8 cellular contexts compared by ENCODE assay signal in the genomic region with DNA sequence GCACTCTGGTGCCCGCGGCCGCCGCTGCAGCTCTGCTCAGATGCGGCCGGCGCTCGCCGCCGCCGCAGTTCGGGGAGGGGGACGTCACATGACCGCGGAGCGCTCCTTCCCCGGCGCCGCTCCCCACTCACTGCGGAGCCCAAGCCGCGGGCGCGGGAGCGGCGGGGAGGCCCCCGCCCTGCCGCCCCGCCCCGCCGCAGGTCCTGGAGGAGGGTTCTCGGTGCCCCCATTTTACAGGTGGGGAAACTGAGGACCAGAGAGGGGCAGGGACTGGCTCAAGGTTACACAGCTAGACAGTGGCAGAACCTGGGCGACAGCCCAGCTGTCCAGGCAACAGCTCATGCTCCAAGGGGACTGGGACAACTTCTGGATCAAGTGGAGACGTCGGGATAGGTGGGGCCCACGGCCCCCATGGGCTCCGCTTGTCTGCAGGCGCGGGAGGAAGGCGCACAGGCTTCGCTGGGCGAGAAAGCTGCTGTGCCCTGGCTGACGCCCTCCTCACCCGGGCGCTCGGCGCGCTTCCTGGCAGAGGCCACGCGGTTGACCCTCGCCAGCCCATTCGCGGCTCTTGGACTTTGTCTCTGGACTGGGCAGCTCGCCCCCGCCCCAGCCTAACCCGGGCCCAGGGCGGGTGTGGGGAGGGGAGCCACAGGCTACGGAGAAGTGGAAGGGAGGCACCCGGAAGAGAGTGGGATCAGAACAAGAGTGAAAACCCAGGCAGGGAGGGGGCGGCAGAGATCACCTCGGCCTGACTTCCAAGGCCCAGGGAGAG. TPM values are rescaled to one million over a fixed set of nuclear protein-coding genes. Genes with fewer than 3 reads are reported as not detected.
DNase-seq lines count a peak whose midpoint lies in the region; ATAC-seq, FAIRE-seq and TF ChIP-seq lines count a peak whose summit lies in the region.

Gene RAP1GAP, minus strand, starts transcription at position 71 of the 772 bp plus-strand sequence. CDS start 49,325 bp downstream, outside the sequence.

- peaks cover 24% of the 10 kb centered on the region for H3K36me3 Mint-ChIP-seq in MCF 10A (ENCODE audit: insufficient read depth, unreplicated experiment)

- DNase-seq in breast epithelium (ENCODE audit: low spot score in 2 of 2) (no peak), MCF 10A (ENCODE audit: unreplicated experiment) (no peak), RPMI8226 (peak; percentile 41), HepG2 (ENCODE audit: low spot score) (peak; percentile 90), stomach (peak; percentile 58), SHP77 treated with DMSO at 0.1 percent for 48 hours (lab: John Stamatoyannopoulos, UW) (no peak)
- DNase-seq in central memory CD4-positive, alpha-beta T cell: peak; percentile 34

- H3K27ac ChIP-seq in breast epithelium (no peak within 1 kb of the TSS), HepG2 (ENCODE audit: extremely low read length, insufficient read depth, low read length) (peak within 1 kb of the TSS; percentile 87), stomach (peak within 1 kb of the TSS in 2 of 5 donors; percentile 21 to 29)

- peaks cover 5% of the 10 kb centered on the region for H4K20me1 ChIP-seq in HepG2 (ENCODE audit: insufficient read depth, low read length)

- no peaks in the 10 kb centered on the region for H3K9me3 Mint-ChIP-seq in MCF 10A (ENCODE audit: unreplicated experiment)

- H3K27me3 Mint-ChIP-seq in MCF 10A (ENCODE audit: insufficient read depth, unreplicated experiment): no peaks in the 10 kb centered on the region

- ATAC-seq in HepG2: peak; percentile 84
- ATAC-seq in HG02973 (IDR thresholded peaks at IDR 0.05; ENCODE audit: unreplicated experiment): no peak

- TF ChIP-seq CTCF in breast epithelium (IDR thresholded peaks at IDR 0.05) (no peak), MCF 10A (IDR thresholded peaks at IDR 0.05; ENCODE audit: unreplicated experiment) (no peak), HepG2 (CRISPR knock-in tag; IDR thresholded peaks at IDR 0.05) (peak; percentile 79), stomach (IDR thresholded peaks at IDR 0.05) (no peak)

- H3K9me3 ChIP-seq in breast epithelium (no peaks in the 10 kb centered on the region), HepG2 (ENCODE audit: low read length) (no peaks in the 10 kb centered on the region), stomach (no peaks in the 10 kb centered on the region)

- H3K4me3 Mint-ChIP-seq in MCF 10A (ENCODE audit: unreplicated experiment): no peak within 1 kb of the TSS

- peaks cover 5 to 17% of the 10 kb centered on the region in 2 donors for H3K27me3 ChIP-seq in breast epithelium
- H3K27me3 ChIP-seq in HepG2 (ENCODE audit: control insufficient read depth in 1 of 2, insufficient read depth in 2 of 2, low read length in 2 of 2): no peaks in the 10 kb centered on the region
- H3K27me3 ChIP-seq in stomach: peaks cover 0 to 62% (median 40%) of the 10 kb centered on the region in 3 donors

- FAIRE-seq in HepG2 (lab: Jason Lieb, UNC): peak; percentile 85

- in situ Hi-C loops in HepG2 (cut with HindIII; ENCODE audit: extremely low pct_ligation_motif_present, low pct_unique_long_range_greater_than_20kb): no loop called here

- under 1% methylated on average over 27 of the region's 61 CpGs for whole genome bisulfite sequencing in HepG2 (ENCODE audit: low lambda C conversion rate)
- WGBS in stomach, 5 donors: 0 to 1% (median 1%) methylated on average over 18 to 61 of the region's 61 CpGs

- H3K4me2 ChIP-seq in HepG2 (ENCODE audit: low read depth, low read length): peak within 1 kb of the TSS; percentile 89

- H3K4me1 ChIP-seq in breast epithelium: peaks cover 4 to 29% of the 10 kb centered on the region in 2 donors
- peaks cover 75% of the 10 kb centered on the region for H3K4me1 ChIP-seq in HepG2 (ENCODE audit: insufficient read depth, low read length)
- peaks cover 33 to 67% (median 57%) of the 10 kb centered on the region in 4 donors for H3K4me1 ChIP-seq in stomach

- no TSS peak for BruUV-seq in MCF 10A (replicated peaks; lab: Mats Ljungman, UMichigan)
- no TSS peak for BruUV-seq in HepG2 (replicated peaks; lab: Mats Ljungman, UMichigan)

- CTCF ChIA-PET in MCF 10A (lab: Yijun Ruan, JAX) (interaction anchor here (0.5 kb wide), 1 partner anchor 425 kb away, joined by 3 read pairs; no protein-coding TSS in a partner anchor), HepG2 (lab: Yijun Ruan, JAX; ENCODE audit: low intra/inter-chr PET ratio, low total read pairs) (no interaction called here)

- POLR2A ChIA-PET in MCF 10A (lab: Yijun Ruan, JAX) (no interaction called here), HepG2 (lab: Yijun Ruan, JAX) (interaction anchor here (0.7 to 1.6 kb wide), 10 partner anchors 8 to 383 kb away, joined by 3 to 8 read pairs (median 4); partner anchors contain the start of gene CDC42)

- H3K36me3 ChIP-seq in breast epithelium (no peaks in the 10 kb centered on the region), HepG2 (replicated peaks in 1 of 2; ENCODE audit: control insufficient read depth in 1 of 2, insufficient read depth in 2 of 2, low read length in 2 of 2) (peaks cover 2 to 13% of the 10 kb centered on the region in 2 experiments; a peak in 3 of 5 replicates), stomach (no peaks in the 10 kb centered on the region)

- intact Hi-C loops in breast epithelium (cut with DNase I; ENCODE audit: low total_unique reads) (loop anchor here (2.0 kb wide), 1 partner anchor 301 kb away; no protein-coding TSS in a partner anchor), MCF 10A (cut with micrococcal nuclease) (no loop called here), HepG2 (cut with micrococcal nuclease; ENCODE audit: unreplicated experiment) (no loop called here), stomach (cut with DNase I; ENCODE audit: low total_unique reads) (no loop called here)

- TF ChIP-seq POLR2A in breast epithelium (IDR thresholded peaks at IDR 0.05) (no peak), HepG2 (IDR thresholded peaks at IDR 0.05; ENCODE audit: insufficient read depth in 1 of 2, low read depth in 2 of 2, low read length in 2 of 2) (peak in 1 of 2 experiments; percentile 89; a peak in 2 of 4 replicates), stomach (IDR thresholded peaks at IDR 0.05) (no peak)

- peak within 1 kb of the TSS; percentile 83 for H3K9ac ChIP-seq in HepG2 (ENCODE audit: insufficient read depth, low read depth, low read length)

- peak; percentile 50 to 53; a peak in 1 of 4 replicates for TF ChIP-seq EP300 in HepG2 (IDR thresholded peaks at IDR 0.05; ENCODE audit: low read depth in 2 of 2, low read length in 2 of 2)
- peak; percentile 32; the same call in 1 of the 2 replicates for TF ChIP-seq EP300 in HepG2 (CRISPR knock-in tag; IDR thresholded peaks at IDR 0.05; ENCODE audit: borderline replicate concordance)
- no peak for TF ChIP-seq EP300 in stomach (IDR thresholded peaks at IDR 0.05)

- H3K4me1 Mint-ChIP-seq in MCF 10A (ENCODE audit: insufficient read depth, unreplicated experiment): no peaks in the 10 kb centered on the region

- H3K27ac Mint-ChIP-seq in MCF 10A (ENCODE audit: low read depth, unreplicated experiment): no peak within 1 kb of the TSS

- no peak within 1 kb of the TSS for H2AFZ ChIP-seq in HepG2 (ENCODE audit: low read length)

- H3K4me3 ChIP-seq in breast epithelium (peak within 1 kb of the TSS in 2 of 3 donors; percentile 51 to 65), HepG2 (replicated peaks in 1 of 3; ENCODE audit: insufficient read depth in 1 of 3, low read depth in 2 of 3, low read length in 3 of 3) (peak within 1 kb of the TSS; percentile 81 to 87 (median 83)), stomach (peak within 1 kb of the TSS; percentile 33 to 56 (median 40))

- no peak for TF ChIP-seq RAD21 in HepG2 (CRISPR knock-in tag; IDR thresholded peaks at IDR 0.05)

- H3K79me2 ChIP-seq in HepG2 (ENCODE audit: insufficient read depth, low read length): peaks cover 10% of the 10 kb centered on the region

TF ChIP-seq in HepG2, 621 proteins besides CTCF, POLR2A, EP300 and RAD21 (continues in another document):
- peak; percentile 98 for TF ChIP-seq MYC (CRISPR knock-in tag; IDR thresholded peaks at IDR 0.05; ENCODE audit: borderline replicate concordance)
- peak; percentile 79; the same call in 1 of the 2 replicates for TF ChIP-seq ZMAT3 (CRISPR knock-in tag; conservative IDR thresholded peaks at IDR 0.05)
- no peak for TF ChIP-seq SMC3 (IDR thresholded peaks at IDR 0.05; ENCODE audit: low read length)
- peak; percentile 81 for TF ChIP-seq KLF6 (CRISPR knock-in tag; IDR thresholded peaks at IDR 0.05)

RNA-seq across cellular contexts. Expression of gene RAP1GAP, which starts in this region (rescaled TPM):
- total RNA-seq in breast epithelium (1 to 10 TPM in 2 of 3 donors, under 1 TPM in 1; 0.32 to 7.2 (median 6.0) TPM), MCF 10A (2022) (0.22 TPM in 1 of 2 replicates, not detected in the other), HepG2 (2016; rRNA removed; fragmentation: Illumina TruSeq; extraction: Trizol) (9.7 and 11.9 TPM in 2 replicates), stomach (100 to 1,000 TPM in 1 of 5 donors, 10 to 100 TPM in 4; 21.1 to 117 (median 60.6) TPM)
- 3.8 and 5.0 TPM in 2 replicates for total RNA-seq in HepG2 (2016; cell fraction: cytosol; rRNA removed; fragmentation: Illumina TruSeq; extraction: Trizol; ENCODE audit: low read depth)
- 7.8 and 12.1 TPM in 2 replicates for total RNA-seq in HepG2 (2016; cell fraction: insoluble cytoplasmic fraction; rRNA removed; fragmentation: Illumina TruSeq; extraction: Trizol)
- 9.5 and 11.5 TPM in 2 replicates for total RNA-seq in HepG2 (2016; cell fraction: membrane; rRNA removed; fragmentation: Illumina TruSeq; extraction: Trizol)
- 13.6 and 14.7 TPM in 2 replicates for total RNA-seq in HepG2 (2016; cell fraction: nucleus; rRNA removed; fragmentation: Illumina TruSeq; extraction: Trizol)
- polyA plus RNA-seq in HepG2 (2011; rRNA removed) (37.5 and 46.1 TPM in 2 replicates), stomach (10 to 100 TPM; 48.6 to 98.3 (median 57.9) TPM)
- polyA plus RNA-seq in HepG2 (2011; cell fraction: cytosol; rRNA removed): 21.6 and 24.9 TPM in 2 replicates
- polyA plus RNA-seq in HepG2 (2011; cell fraction: nucleus; rRNA removed): 114 and 133 TPM in 2 replicates
- 22.0 and 27.8 TPM in 2 replicates for polyA plus RNA-seq in HepG2 (2012)
- 5.3 and 7.0 TPM in 2 replicates for polyA plus RNA-seq in HepG2 (2016; cell fraction: cytosol; fragmentation: Illumina TruSeq; extraction: Trizol; ENCODE audit: low read depth)
- 17.1 and 23.0 TPM in 2 replicates for polyA plus RNA-seq in HepG2 (2016; cell fraction: insoluble cytoplasmic fraction; fragmentation: Illumina TruSeq; extraction: Trizol; ENCODE audit: low read depth)
- polyA plus RNA-seq in HepG2 (2016; cell fraction: membrane; fragmentation: Illumina TruSeq; extraction: Trizol; ENCODE audit: low read depth): 14.4 and 18.4 TPM in 2 replicates
- 58.0 and 62.8 TPM in 2 replicates for polyA plus RNA-seq in HepG2 (2016; cell fraction: nucleus; fragmentation: Illumina TruSeq; extraction: Trizol; ENCODE audit: insufficient read depth, low read depth)
- polyA minus RNA-seq in HepG2 (2011; rRNA and poly(A)+ RNA removed; ENCODE audit: low replicate concordance): 18.4 and 45.8 TPM in 2 replicates
- 12.8 and 14.1 TPM in 2 replicates for polyA minus RNA-seq in HepG2 (2011; cell fraction: cytosol; rRNA and poly(A)+ RNA removed)
- polyA minus RNA-seq in HepG2 (2011; cell fraction: nucleus; rRNA and poly(A)+ RNA removed): 20.8 and 23.4 TPM in 2 replicates

Comparison
In these comparisons a context has a peak if more than half of its experiments do, and no peak if none do; other contexts are left out.
1. DNase-seq: peak in RPMI8226 (single experiment), central memory CD4-positive, alpha-beta T cell (single experiment), HepG2 (single experiment) and stomach (single experiment); none in breast epithelium (0 of 2), MCF 10A (single experiment) and SHP77 treated with DMSO at 0.1 percent for 48 hours (single experiment).
2. Peak in every context shown above with its lines, with median percentiles within 50 percentile points of each other: H3K4me3 ChIP-seq.